In the genomic region with DNA sequence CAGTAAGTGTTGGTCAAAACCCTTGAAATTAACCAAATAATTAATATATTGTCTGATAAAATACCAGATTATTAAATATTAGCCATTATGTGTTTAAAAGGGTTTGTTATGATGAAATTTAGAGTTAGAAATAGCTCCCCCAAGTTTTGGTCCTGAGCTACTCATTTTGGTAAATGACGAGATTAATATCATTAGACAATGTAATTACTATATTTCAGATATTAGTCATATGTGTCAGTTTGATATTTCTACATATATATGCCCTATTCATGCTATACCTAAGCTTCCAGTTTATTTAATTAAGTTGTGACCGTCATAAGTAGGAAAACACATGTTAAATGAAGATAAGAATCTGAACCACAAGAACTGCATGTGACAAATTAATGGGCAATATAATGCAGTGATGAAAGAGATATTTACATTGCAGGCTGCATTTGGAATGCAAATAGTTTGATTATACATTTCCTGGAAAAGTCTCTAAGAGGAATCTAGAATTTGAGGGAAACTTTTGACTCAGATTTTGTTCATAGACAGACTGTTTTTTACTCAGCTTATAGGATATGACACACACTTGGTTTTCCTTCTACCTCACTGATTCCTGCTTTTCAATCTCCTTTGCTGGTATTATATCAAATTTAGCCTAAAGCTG, we compare ENCODE assay signal across 1 cellular context.
A peak's percentile ranks its signal among the peaks of the same experiment; 100 is the strongest.
TF ChIP-seq lines count a peak whose summit lies in the region.

No MANE protein-coding gene starts in this region.

TF ChIP-seq in endothelial cell of umbilical vein, 7 proteins besides CTCF, POLR2A, EP300 and RAD21:
- no peak for TF ChIP-seq POLR2AphosphoS5 (IDR thresholded peaks at IDR 0.05; ENCODE audit: insufficient read depth, low read depth, low read length)
- TF ChIP-seq MYC (IDR thresholded peaks at IDR 0.05; ENCODE audit: low read depth, low read length): no peak
- TF ChIP-seq EZH2 (IDR thresholded peaks at IDR 0.05; ENCODE audit: borderline replicate concordance, low read depth, low read length, severe bottlenecking): no peak
- TF ChIP-seq FOS (IDR thresholded peaks at IDR 0.05; ENCODE audit: borderline replicate concordance, insufficient read depth, low read length): peak; percentile 72
- TF ChIP-seq GATA2 (IDR thresholded peaks at IDR 0.05; ENCODE audit: insufficient read depth, insufficient read length, low read depth, low read length): peak; percentile 95
- TF ChIP-seq, protein P1, sequence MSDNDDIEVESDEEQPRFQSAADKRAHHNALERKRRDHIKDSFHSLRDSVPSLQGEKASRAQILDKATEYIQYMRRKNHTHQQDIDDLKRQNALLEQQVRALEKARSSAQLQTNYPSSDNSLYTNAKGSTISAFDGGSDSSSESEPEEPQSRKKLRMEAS (IDR thresholded peaks at IDR 0.05; ENCODE audit: insufficient read depth, insufficient read length): no peak
- TF ChIP-seq JUN (IDR thresholded peaks at IDR 0.05; ENCODE audit: borderline replicate concordance, insufficient read depth, insufficient read length, low read depth): peak; percentile 33
